22 cellular contexts compared by ENCODE assay signal in the genomic region with DNA sequence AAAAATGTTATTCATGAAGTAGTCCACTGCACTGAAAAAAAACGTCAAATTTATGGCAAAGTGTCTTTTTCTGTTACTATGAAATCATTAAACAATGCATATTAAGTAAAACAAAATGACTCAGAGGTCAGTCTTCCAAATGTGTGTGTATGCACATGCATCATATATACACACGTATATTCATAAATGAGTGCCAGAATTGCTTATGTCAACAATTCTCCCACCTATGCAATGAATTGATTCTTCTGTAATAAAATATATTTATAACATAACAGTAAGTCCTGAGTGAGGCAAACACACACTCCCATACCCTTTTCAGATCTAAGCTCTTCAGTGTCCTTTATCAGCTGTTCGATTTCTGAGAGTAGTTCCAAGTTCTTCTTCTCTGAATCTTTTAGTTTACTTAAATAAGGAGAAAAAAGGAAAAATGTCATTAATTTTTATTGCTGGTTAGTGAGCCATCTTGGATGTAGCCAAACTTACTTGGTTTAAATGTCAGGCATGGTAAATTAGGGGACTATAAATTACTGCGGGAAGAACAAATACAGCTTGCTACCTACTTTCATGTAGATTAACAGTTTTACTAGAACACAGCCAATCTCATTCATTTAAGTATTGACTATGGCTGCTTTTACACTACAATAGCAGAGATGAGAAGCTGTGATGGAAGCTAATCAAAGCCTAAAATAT.
"Had no signal": no experiment of that assay in that cellular context is flagged by ENCODE, and none has a peak within 500 bp of the region (broad histone marks: within the 10 kb centered on the region; RNA-seq: fewer than 3 reads in every experiment).

No MANE protein-coding gene starts in this region.

- H3K4me1 ChIP-seq: Peyer's patch had no signal

- H3K4me3 ChIP-seq: Peyer's patch, SJSA1 had no signal

- H3K9ac ChIP-seq: SK-N-SH had no signal

- H3K27me3 ChIP-seq: Peyer's patch, SJSA1 had no signal

- H3K27ac ChIP-seq: Peyer's patch had no signal

- H3K9me2 ChIP-seq: SK-N-SH had no signal

- H3K36me3 ChIP-seq: SJSA1 had no signal

- H3K4me2 ChIP-seq: SK-N-SH had no signal

- H3K9me3 ChIP-seq: Peyer's patch, SJSA1, SK-N-SH had no signal

- ATAC-seq: activated CD8-positive, alpha-beta T cell treated with anti-CD3 and anti-CD28 coated beads for 36 hours had no signal

- DNase-seq: activated CD4-positive, alpha-beta T cell treated with anti-CD3 and anti-CD28 coated beads, Interleukin-2, amount 10 ng/mL, durations not matched to agents 24 days and 14 days; activated CD4-positive, alpha-beta T cell treated with anti-CD3 and anti-CD28 coated beads, Interleukin-2, amount 50 U/mL, for 4 hours; activated CD8-positive, alpha-beta T cell treated with anti-CD3 and anti-CD28 coated beads for 36 hours; activated effector memory CD4-positive, alpha-beta T cell treated with anti-CD3 and anti-CD28 coated beads, Interleukin-2, amount 50 U/mL, for 16 hours; activated naive CD4-positive, alpha-beta T cell; activated naive CD8-positive, alpha-beta T cell treated with anti-CD3 and anti-CD28 coated beads, Interleukin-2, amount 50 U/mL, for 24 hours; activated T-cell treated with anti-CD3 and anti-CD28 coated beads, Interleukin-2, amount 50 U/mL, for 1 hour; activated T-cell treated with anti-CD3 and anti-CD28 coated beads, Interleukin-2, amount 50 U/mL, for 72 hours; anterior cingulate cortex; NCI-H1092 treated with DMSO at 0.1 percent for 48 hours; NCI-H1417; NCI-H187 treated with DMSO at 0.1 percent for 48 hours; NCI-H2081; NCI-H2171 treated with DMSO at 0.1 percent for 48 hours; NCI-H226; NCI-H446 treated with DMSO at 0.1 percent for 48 hours; NCI-H524; Peyer's patch; RPMI8226; SHP77 treated with DMSO at 0.1 percent for 48 hours; SK-N-SH had no signal
